ENCODE assay signal across 20 cellular contexts in the genomic region with DNA sequence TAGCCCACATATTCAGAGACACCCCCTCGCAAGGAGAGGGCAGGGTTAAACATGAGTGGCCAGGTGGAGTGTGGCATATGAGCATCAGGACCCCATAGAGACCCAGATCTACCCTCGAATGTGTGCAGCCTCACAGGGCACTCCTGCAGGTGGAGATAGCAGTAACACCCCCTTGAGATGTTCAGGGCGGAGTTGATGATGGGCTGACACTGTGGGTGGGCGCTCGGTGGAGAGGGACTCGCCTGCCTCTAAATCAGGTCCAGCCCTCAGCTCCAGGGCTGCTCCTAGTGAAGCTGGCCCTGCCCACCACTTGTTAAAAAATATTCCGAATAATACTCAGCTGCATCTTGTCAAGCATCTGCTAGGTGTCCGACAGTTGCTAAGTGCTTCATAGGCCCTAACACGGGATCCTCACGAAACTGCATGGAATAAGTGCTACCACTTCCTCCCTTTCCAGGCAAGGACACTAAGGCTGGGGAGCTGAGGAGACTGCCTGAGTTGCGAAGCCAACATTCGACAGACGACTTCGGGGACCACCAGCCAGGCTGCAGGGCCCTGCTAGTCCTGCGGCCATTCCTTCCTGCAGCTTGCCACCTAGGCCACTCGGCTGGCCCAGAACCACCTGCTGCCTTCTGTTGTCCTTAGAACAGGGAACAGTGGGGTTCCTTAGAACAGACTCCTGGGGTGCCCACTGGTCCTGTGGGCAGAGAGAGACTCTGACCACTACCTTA.
"Had no signal": no experiment of that assay in that cellular context is flagged by ENCODE, and none has a peak within 500 bp of the region (broad histone marks: within the 10 kb centered on the region; RNA-seq: fewer than 3 reads in every experiment).

No MANE protein-coding gene starts in this region.

- H3K9me3 ChIP-seq: left ventricle myocardium inferior, lower lobe of right lung, psoas muscle, right lobe of liver, suprapubic skin, thyroid gland had no signal

- H3K9ac ChIP-seq: parathyroid adenoma had no signal

- H3K4me1 ChIP-seq: foreskin keratinocyte, left ventricle myocardium inferior, lower lobe of right lung, parathyroid adenoma, psoas muscle, suprapubic skin had no signal

- DNase-seq: dermis blood vessel endothelial cell; erythroblast; foreskin keratinocyte; immature natural killer cell; left ventricle myocardium inferior; lower lobe of right lung; natural killer cell; occipital lobe; psoas muscle; retina; right lobe of liver; stimulated activated CD4-positive, alpha-beta T cell treated with anti-CD3 and anti-CD28 coated beads, Interleukin-4, amount 100 ng/mL, for 1 hour; stimulated activated CD8-positive, alpha-beta memory T cell treated with anti-CD3 and anti-CD28 coated beads, Interleukin-4, amount 100 ng/mL, for 48 hours; stimulated activated naive CD8-positive, alpha-beta T cell treated with anti-CD3 and anti-CD28 coated beads, Interleukin-15, Interleukin-2, amounts not matched to agents 100 U/mL and 50 U/mL, for 24 hours; thyroid gland had no signal

- H3K27me3 ChIP-seq: right lobe of liver, suprapubic skin, thyroid gland had no signal

- H2AFZ ChIP-seq: parathyroid adenoma had no signal

- H3K4me3 ChIP-seq: left ventricle myocardium inferior, lower lobe of right lung, psoas muscle, right lobe of liver, suprapubic skin, thyroid gland had no signal

- ATAC-seq: foreskin keratinocyte; lower lobe of right lung; natural killer cell; psoas muscle; right lobe of liver; stimulated activated effector memory CD8-positive, alpha-beta T cell treated with anti-CD3 and anti-CD28 coated beads, Interleukin-12 subunit alpha, Interleukin-12 subunit beta, amount 100 ng/mL, for 72 hours; stimulated activated naive CD8-positive, alpha-beta T cell treated with anti-CD3 and anti-CD28 coated beads, Interleukin-15, Interleukin-2, amounts not matched to agents 100 U/mL and 50 U/mL, for 24 hours had no signal

- H3K27ac ChIP-seq: foreskin keratinocyte, left ventricle myocardium inferior, lower lobe of right lung, parathyroid adenoma, psoas muscle, right lobe of liver, suprapubic skin, thyroid gland had no signal

- H3K79me2 ChIP-seq: parathyroid adenoma had no signal

- H3K36me3 ChIP-seq: left ventricle myocardium inferior, lower lobe of right lung, right lobe of liver, suprapubic skin, thyroid gland had no signal

- FAIRE-seq: endothelial cell of umbilical vein, keratinocyte had no signal
